ENCODE assay signal across 9 cellular contexts in genomic region chr2:52810460-52810859, GRCh38.
DNase-seq lines count a peak whose midpoint lies in the region; ATAC-seq and TF ChIP-seq lines count a peak whose summit lies in the region.
"Had no signal": no experiment of that assay in that cellular context is flagged by ENCODE, and none has a peak within 500 bp of the region (broad histone marks: within the 10 kb centered on the region; RNA-seq: fewer than 3 reads in every experiment).

No MANE protein-coding gene starts in this region.

- WGBS in right lobe of liver (ENCODE audit: insufficient coverage, low coverage, low lambda C conversion rate, missing lambda C conversion rate), result 19% methylated on average over 3 of the region's 4 CpGs

- DNase-seq in ELF-1 (ENCODE audit: low read depth, low spot score) (peak; percentile 21), HS-27A (ENCODE audit: low read depth) (peak; percentile 7), astrocyte of the spinal cord (ENCODE audit: low read depth, low spot score) (peak; percentile 45), right lobe of liver (no peak)
- DNase-seq: naive B cell had no signal

- in situ Hi-C loops in astrocyte of the spinal cord (cut with HindIII; ENCODE audit: low sequenced_read_pairs), result no loop called here

- H3K4me1 ChIP-seq in right lobe of liver, result no peaks in the 10 kb centered on the region

- H3K27ac ChIP-seq in right lobe of liver, result no peak overlapping the region

- intact Hi-C loops in right lobe of liver (cut with DNase I), result no loop called here

- no peak for TF ChIP-seq POLR2A in right lobe of liver (IDR thresholded peaks at IDR 0.05)

- ATAC-seq in right lobe of liver (peak; percentile 76 to 96 (median 81)), HG03108 (IDR thresholded peaks at IDR 0.05; ENCODE audit: unreplicated experiment) (no peak), esophagus mucosa (no peak), GM18873 (IDR thresholded peaks at IDR 0.05; ENCODE audit: low FRiP score, unreplicated experiment) (no peak), HG03565 (IDR thresholded peaks at IDR 0.05; ENCODE audit: unreplicated experiment) (no peak)

- TF ChIP-seq CTCF in astrocyte of the spinal cord (IDR thresholded peaks at IDR 0.05; ENCODE audit: low read depth, low read length), result peak; percentile 37
- peak; percentile 39 to 58 (median 48) for TF ChIP-seq CTCF in right lobe of liver (IDR thresholded peaks at IDR 0.05)

- no peaks in the 10 kb centered on the region for H3K27me3 ChIP-seq in right lobe of liver

- no peaks in the 10 kb centered on the region for H3K9me3 ChIP-seq in right lobe of liver

- no peaks in the 10 kb centered on the region for H3K36me3 ChIP-seq in right lobe of liver

- H3K4me3 ChIP-seq in astrocyte of the spinal cord (ENCODE audit: low read depth, low read length) (no peak overlapping the region), right lobe of liver (no peak overlapping the region)

Comparison
In these comparisons a context has a peak if more than half of its experiments do, and no peak if none do; other contexts are left out.
1. DNase-seq: peak in ELF-1 (single experiment), HS-27A (single experiment) and astrocyte of the spinal cord (single experiment); none in right lobe of liver (0 of 3).
2. ATAC-seq: peak in right lobe of liver (4 of 4); none in HG03108 (single experiment), esophagus mucosa (single experiment), GM18873 (single experiment) and HG03565 (single experiment).